Comparison of ENCODE assay signal across 16 cellular contexts in genomic region chr7:92963599-92963998, GRCh38.
DNase-seq lines count a peak whose midpoint lies in the region; ATAC-seq, FAIRE-seq and TF ChIP-seq lines count a peak whose summit lies in the region.
"Had no signal": no experiment of that assay in that cellular context is flagged by ENCODE, and none has a peak within 500 bp of the region (broad histone marks: within the 10 kb centered on the region; RNA-seq: fewer than 3 reads in every experiment).

No MANE protein-coding gene starts in this region.

- no peak for FAIRE-seq in HepG2 (lab: Jason Lieb, UNC)
- FAIRE-seq: A204.1 had no signal

- no peak overlapping the region for H3K9ac ChIP-seq in HepG2 (ENCODE audit: insufficient read depth, low read depth, low read length)

- TF ChIP-seq POLR2A in HepG2 (IDR thresholded peaks at IDR 0.05; ENCODE audit: insufficient read depth in 1 of 2, low read depth in 2 of 2, low read length in 2 of 2): no peak
- no peak for TF ChIP-seq POLR2A in right lobe of liver (IDR thresholded peaks at IDR 0.05)

- ATAC-seq in HepG2 (no peak), right lobe of liver (no peak), sciatic nerve (no peak), GM18868 (IDR thresholded peaks at IDR 0.05; ENCODE audit: unreplicated experiment) (no peak)

- TF ChIP-seq CTCF in HepG2 (CRISPR knock-in tag; IDR thresholded peaks at IDR 0.05): no peak
- no peak for TF ChIP-seq CTCF in right lobe of liver (IDR thresholded peaks at IDR 0.05)

- no peaks in the 10 kb centered on the region for H4K20me1 ChIP-seq in HepG2 (ENCODE audit: insufficient read depth, low read length)

- intact Hi-C loops in HepG2 (cut with micrococcal nuclease; ENCODE audit: unreplicated experiment) (no loop called here), right lobe of liver (cut with DNase I) (no loop called here), sciatic nerve (cut with DNase I) (no loop called here)

- H3K4me3 ChIP-seq in HepG2 (replicated peaks in 1 of 3; ENCODE audit: insufficient read depth in 1 of 3, low read depth in 2 of 3, low read length in 3 of 3) (no peak overlapping the region), right lobe of liver (no peak overlapping the region)

- H3K27ac ChIP-seq in HepG2 (ENCODE audit: extremely low read length, insufficient read depth, low read length) (no peak overlapping the region), right lobe of liver (no peak overlapping the region)

- no peak overlapping the region for H2AFZ ChIP-seq in HepG2 (ENCODE audit: low read length)

- H3K4me2 ChIP-seq in HepG2 (ENCODE audit: low read depth, low read length): no peak overlapping the region

- H3K9me3 ChIP-seq in HepG2 (ENCODE audit: low read length) (no peaks in the 10 kb centered on the region), right lobe of liver (no peaks in the 10 kb centered on the region)

- TF ChIP-seq EP300 in HepG2 (IDR thresholded peaks at IDR 0.05; ENCODE audit: low read depth in 2 of 2, low read length in 2 of 2) (no peak), HepG2 (CRISPR knock-in tag; IDR thresholded peaks at IDR 0.05; ENCODE audit: borderline replicate concordance) (no peak)

- no peaks in the 10 kb centered on the region for H3K79me2 ChIP-seq in HepG2 (ENCODE audit: insufficient read depth, low read length)

- POLR2A ChIA-PET in HepG2 (lab: Yijun Ruan, JAX): no interaction called here

- H3K36me3 ChIP-seq in HepG2 (replicated peaks in 1 of 2; ENCODE audit: control insufficient read depth in 1 of 2, insufficient read depth in 2 of 2, low read length in 2 of 2): no peaks in the 10 kb centered on the region
- no peaks in the 10 kb centered on the region for H3K36me3 ChIP-seq in right lobe of liver

- H3K4me1 ChIP-seq in HepG2 (ENCODE audit: insufficient read depth, low read length) (no peaks in the 10 kb centered on the region), right lobe of liver (no peaks in the 10 kb centered on the region)

- in situ Hi-C loops in HepG2 (cut with HindIII; ENCODE audit: extremely low pct_ligation_motif_present, low pct_unique_long_range_greater_than_20kb): no loop called here

- DNase-seq in HepG2 (ENCODE audit: low spot score): no peak
- no peak for DNase-seq in right lobe of liver
- peak; percentile 14 for DNase-seq in NCI-H2171 (lab: John Stamatoyannopoulos, UW)
- DNase-seq in cerebellar cortex (ENCODE audit: low spot score): peak; percentile 36
- DNase-seq in sciatic nerve (ENCODE audit: low spot score): no peak
- DNase-seq in NAMALWA (ENCODE audit: low spot score): no peak
- DNase-seq: Calu3; CD4-positive, alpha-beta T cell; DMS153; DMS79 treated with DMSO at 0.1 percent for 48 hours; EL; GDM1; HCEC 1CT; HFFc6 had no signal

- no TSS peak for BruUV-seq in HepG2 (replicated peaks; lab: Mats Ljungman, UMichigan)

- WGBS in HepG2 (ENCODE audit: low lambda C conversion rate): 20% methylated on average over 4 of the region's 4 CpGs
- 43% methylated on average over 4 of the region's 4 CpGs for WGBS in right lobe of liver (ENCODE audit: insufficient coverage, low coverage, low lambda C conversion rate, missing lambda C conversion rate)

- H3K27me3 ChIP-seq in HepG2 (ENCODE audit: control insufficient read depth in 1 of 2, insufficient read depth in 2 of 2, low read length in 2 of 2): no peaks in the 10 kb centered on the region
- H3K27me3 ChIP-seq in right lobe of liver: no peaks in the 10 kb centered on the region

- CTCF ChIA-PET in HepG2 (lab: Yijun Ruan, JAX; ENCODE audit: low intra/inter-chr PET ratio, low total read pairs): no interaction called here

- TF ChIP-seq RAD21 in HepG2 (CRISPR knock-in tag; IDR thresholded peaks at IDR 0.05): no peak

TF ChIP-seq in HepG2, 621 proteins besides CTCF, POLR2A, EP300 and RAD21:
- TF ChIP-seq ZSCAN21 (CRISPR knock-in tag; IDR thresholded peaks at IDR 0.05; ENCODE audit: borderline replicate concordance) (no peak), ATF7 (IDR thresholded peaks at IDR 0.05) (peak; percentile 82), ATF7 (CRISPR knock-in tag; IDR thresholded peaks at IDR 0.05) (no peak), ARNT2 (CRISPR knock-in tag; IDR thresholded peaks at IDR 0.05; ENCODE audit: low read depth) (no peak), BHLHE40 (IDR thresholded peaks at IDR 0.05; ENCODE audit: low read length) (0 out of 2 replicates have a peak, but pooled peaks have one; percentile 13), EHMT2 (IDR thresholded peaks at IDR 0.05; ENCODE audit: borderline replicate concordance, low read depth, low read length) (no peak), ZBTB34 (CRISPR knock-in tag; IDR thresholded peaks at IDR 0.05) (no peak), CREB1 (IDR thresholded peaks at IDR 0.05) (peak; percentile 62), CREB1 (CRISPR knock-in tag; IDR thresholded peaks at IDR 0.05) (no peak), ZFX (CRISPR knock-in tag; IDR thresholded peaks at IDR 0.05; ENCODE audit: low read depth) (no peak)

Comparison
In these comparisons a context has a peak if more than half of its experiments do, and no peak if none do; other contexts are left out.
1. DNase-seq: peak in NCI-H2171 (single experiment) and cerebellar cortex (single experiment); none in HepG2 (single experiment), right lobe of liver (0 of 3), sciatic nerve (single experiment) and NAMALWA (single experiment).